15 cellular contexts compared by ENCODE assay signal in genomic region chr1:54851406-54851805, GRCh38.
"Had no signal": no experiment of that assay in that cellular context is flagged by ENCODE, and none has a peak within 500 bp of the region (broad histone marks: within the 10 kb centered on the region; RNA-seq: fewer than 3 reads in every experiment).

No MANE protein-coding gene starts in this region.

- H3K27ac ChIP-seq: neutrophil, right atrium auricular region, spleen had no signal

- H3K4me3 ChIP-seq: lung, right atrium auricular region, spleen had no signal

- H3K27me3 ChIP-seq: neutrophil, right atrium auricular region, spleen had no signal

- H3K4me3 Mint-ChIP-seq: activated B cell treated with CpG ODN at 0.5 μM for 24 hours; activated CD4-positive, alpha-beta T cell treated with anti-CD3 and anti-CD28 coated beads, Interleukin-2, amount 10 ng/mL, durations not matched to agents 24 days and 14 days; naive thymus-derived CD4-positive, alpha-beta T cell; T-helper 1 cell treated with Interleukin-12 subunit alpha and Interleukin-12 subunit beta and Interleukin-4 antibody, amounts not matched to agents 30 μg/mL and 1 μg/mL, for 36 hours had no signal

- H3K9me3 ChIP-seq: neutrophil, right atrium auricular region, spleen had no signal

- H3K36me3 ChIP-seq: neutrophil, right atrium auricular region had no signal

- H3K27ac Mint-ChIP-seq: activated B cell treated with CpG ODN at 0.5 μM for 24 hours; activated CD4-positive, alpha-beta T cell treated with anti-CD3 and anti-CD28 coated beads, Interleukin-2, amount 10 ng/mL, durations not matched to agents 24 days and 14 days; naive thymus-derived CD4-positive, alpha-beta T cell; T-helper 1 cell treated with Interleukin-12 subunit alpha and Interleukin-12 subunit beta and Interleukin-4 antibody, amounts not matched to agents 30 μg/mL and 1 μg/mL, for 36 hours had no signal

- DNase-seq: activated B cell treated with CpG ODN at 0.5 μM for 24 hours; activated CD4-positive, alpha-beta T cell treated with anti-CD3 and anti-CD28 coated beads, Interleukin-2, amount 10 ng/mL, durations not matched to agents 24 days and 14 days; activated CD8-positive, alpha-beta memory T cell treated with anti-CD3 and anti-CD28 coated beads for 24 hours; activated naive CD4-positive, alpha-beta T cell treated with anti-CD3 and anti-CD28 coated beads, Interleukin-2, amount 50 U/mL, for 16 hours; cerebellar nuclear complex; dermis blood vessel endothelial cell; foreskin melanocyte; naive thymus-derived CD4-positive, alpha-beta T cell; spleen; stimulated activated CD4-positive, alpha-beta T cell treated with anti-CD3 and anti-CD28 coated beads, Interleukin-2, amount 100 ng/mL, for 24 hours; stimulated activated naive CD8-positive, alpha-beta T cell treated with anti-CD3 and anti-CD28 coated beads, Interleukin-15, Interleukin-2, amounts not matched to agents 100 U/mL and 50 U/mL, for 24 hours had no signal

- ATAC-seq: stimulated activated naive CD8-positive, alpha-beta T cell treated with anti-CD3 and anti-CD28 coated beads, Interleukin-15, Interleukin-2, amounts not matched to agents 100 U/mL and 50 U/mL, for 24 hours had no signal

- H3K4me1 ChIP-seq: right atrium auricular region, spleen had no signal

- H3K4me1 Mint-ChIP-seq: activated B cell treated with CpG ODN at 0.5 μM for 24 hours; activated CD4-positive, alpha-beta T cell treated with anti-CD3 and anti-CD28 coated beads, Interleukin-2, amount 10 ng/mL, durations not matched to agents 24 days and 14 days; naive thymus-derived CD4-positive, alpha-beta T cell had no signal

- H3K9me3 Mint-ChIP-seq: activated CD4-positive, alpha-beta T cell treated with anti-CD3 and anti-CD28 coated beads, Interleukin-2, amount 10 ng/mL, durations not matched to agents 24 days and 14 days; T-helper 1 cell treated with Interleukin-12 subunit alpha and Interleukin-12 subunit beta and Interleukin-4 antibody, amounts not matched to agents 30 μg/mL and 1 μg/mL, for 36 hours had no signal
